Comparison of ENCODE assay signal across 8 cellular contexts in the genomic region with DNA sequence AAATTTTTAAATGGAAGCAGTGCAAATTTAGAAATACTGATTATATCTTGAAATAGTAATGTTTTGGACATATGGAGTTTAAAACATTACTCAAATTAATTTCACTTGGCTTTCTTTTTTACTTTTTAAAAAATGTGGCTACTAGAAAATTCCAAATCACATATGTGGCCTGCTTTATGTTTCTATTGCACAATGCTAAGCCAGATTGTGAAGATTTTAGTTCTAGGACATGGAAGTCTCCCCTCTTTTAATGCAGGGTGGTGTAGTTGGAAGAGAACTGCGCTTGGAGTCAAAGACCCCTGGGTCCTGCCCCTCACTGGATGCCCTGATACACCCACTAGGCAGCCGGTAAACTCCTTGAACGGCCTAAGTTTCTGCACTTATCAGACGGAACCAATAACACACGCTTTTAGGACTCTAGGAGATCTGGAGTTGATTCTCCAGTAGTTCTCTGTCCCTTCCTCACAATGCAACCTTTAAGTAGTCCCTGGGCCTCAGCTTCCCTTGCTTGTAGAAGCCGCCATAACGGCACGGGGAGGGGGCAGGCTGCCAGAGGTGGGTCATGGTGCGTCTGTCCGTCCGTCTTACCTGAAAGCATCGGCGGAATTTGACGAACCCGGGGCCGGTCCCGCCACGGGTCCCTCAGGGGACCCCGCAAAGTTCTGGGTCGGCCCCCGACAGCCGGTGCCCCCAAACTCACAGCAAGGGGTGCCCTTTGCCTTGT. TPM values are rescaled to one million over a fixed set of nuclear protein-coding genes. Genes with fewer than 3 reads are reported as not detected.
DNase-seq lines count a peak whose midpoint lies in the region; ATAC-seq and TF ChIP-seq lines count a peak whose summit lies in the region.

No MANE protein-coding gene starts in this region.

- H3K27me3 Mint-ChIP-seq in activated T-helper 1 cell treated with anti-CD3 and anti-CD28 coated beads, Interleukin-12 subunit alpha, Interleukin-12 subunit beta, Interleukin-2, Interleukin-4 antibody, amounts not matched to agents 30 ng/mL and 10 ng/mL and 1 ng/mL, durations not matched to agents 14 hours and 24 hours and 36 hours (ENCODE audit: insufficient read depth): no peaks in the 10 kb centered on the region

- H3K4me3 Mint-ChIP-seq in activated T-helper 1 cell treated with anti-CD3 and anti-CD28 coated beads, Interleukin-12 subunit alpha, Interleukin-12 subunit beta, Interleukin-2, Interleukin-4 antibody, amounts not matched to agents 30 ng/mL and 10 ng/mL and 1 ng/mL, durations not matched to agents 14 hours and 24 hours and 36 hours: peak overlapping the region; percentile 93

- no peaks in the 10 kb centered on the region for H3K36me3 Mint-ChIP-seq in activated T-helper 1 cell treated with anti-CD3 and anti-CD28 coated beads, Interleukin-12 subunit alpha, Interleukin-12 subunit beta, Interleukin-2, Interleukin-4 antibody, amounts not matched to agents 30 ng/mL and 10 ng/mL and 1 ng/mL, durations not matched to agents 14 hours and 24 hours and 36 hours (ENCODE audit: low read depth)

- H3K4me1 ChIP-seq in DOHH2 (ENCODE audit: control insufficient read depth, low read length): peaks cover 13% of the 10 kb centered on the region
- peaks cover 8% of the 10 kb centered on the region for H3K4me1 ChIP-seq in HUES64 (ENCODE audit: insufficient read depth, low read length)
- H3K4me1 ChIP-seq in heart left ventricle: peaks cover 0 to 24% (median 15%) of the 10 kb centered on the region in 12 donors

- H3K27me3 ChIP-seq in DOHH2 (ENCODE audit: control insufficient read depth, low read length): no peaks in the 10 kb centered on the region
- H3K27me3 ChIP-seq in HUES64 (ENCODE audit: insufficient read depth, low read length): no peaks in the 10 kb centered on the region
- no peaks in the 10 kb centered on the region for H3K27me3 ChIP-seq in heart left ventricle

- peaks cover 16% of the 10 kb centered on the region for H3K4me1 Mint-ChIP-seq in activated T-helper 1 cell treated with anti-CD3 and anti-CD28 coated beads, Interleukin-12 subunit alpha, Interleukin-12 subunit beta, Interleukin-2, Interleukin-4 antibody, amounts not matched to agents 30 ng/mL and 10 ng/mL and 1 ng/mL, durations not matched to agents 14 hours and 24 hours and 36 hours (ENCODE audit: low read depth)

- H3F3A ChIP-seq in DOHH2 (ENCODE audit: control insufficient read depth, insufficient read depth): no peaks in the 10 kb centered on the region

- ATAC-seq in heart left ventricle (peak in 2 of 4 donors; percentile 1 to 7), sciatic nerve (peak; percentile 15), GM21447 (IDR thresholded peaks at IDR 0.05; ENCODE audit: unreplicated experiment) (no peak), GM21367 (IDR thresholded peaks at IDR 0.05; ENCODE audit: unreplicated experiment) (no peak)

- H3K4me2 ChIP-seq in DOHH2 (ENCODE audit: low read length): peak overlapping the region; percentile 91

- peak overlapping the region; percentile 98 for H3K27ac Mint-ChIP-seq in activated T-helper 1 cell treated with anti-CD3 and anti-CD28 coated beads, Interleukin-12 subunit alpha, Interleukin-12 subunit beta, Interleukin-2, Interleukin-4 antibody, amounts not matched to agents 30 ng/mL and 10 ng/mL and 1 ng/mL, durations not matched to agents 14 hours and 24 hours and 36 hours

- no peak for DNase-seq in activated T-helper 1 cell treated with anti-CD3 and anti-CD28 coated beads, Interleukin-12 subunit alpha, Interleukin-12 subunit beta, Interleukin-2, Interleukin-4 antibody, amounts not matched to agents 30 ng/mL and 10 ng/mL and 1 ng/mL, durations not matched to agents 14 hours and 24 hours and 36 hours (ENCODE audit: low spot score)
- peak in 1 of 5 donors; percentile 28 for DNase-seq in heart left ventricle
- DNase-seq in sciatic nerve (ENCODE audit: low spot score): no peak
- no peak for DNase-seq in stimulated activated naive CD4-positive, alpha-beta T cell treated with Interleukin-2 at 50 U/mL for 16 hours (lab: John Stamatoyannopoulos, UW)

- H3K9me3 Mint-ChIP-seq in activated T-helper 1 cell treated with anti-CD3 and anti-CD28 coated beads, Interleukin-12 subunit alpha, Interleukin-12 subunit beta, Interleukin-2, Interleukin-4 antibody, amounts not matched to agents 30 ng/mL and 10 ng/mL and 1 ng/mL, durations not matched to agents 14 hours and 24 hours and 36 hours: no peaks in the 10 kb centered on the region

- H3K9ac ChIP-seq in HUES64 (ENCODE audit: low read depth, low read length): peak overlapping the region; percentile 99

- H4K20me1 ChIP-seq in DOHH2 (ENCODE audit: control insufficient read depth, insufficient read depth, low read depth, low read length): no peaks in the 10 kb centered on the region

- no peaks in the 10 kb centered on the region for H3K9me2 ChIP-seq in DOHH2 (replicated peaks; ENCODE audit: control insufficient read depth, low read length)

- H3K27ac ChIP-seq in DOHH2 (ENCODE audit: low read depth, low read length) (no peak overlapping the region), HUES64 (ENCODE audit: low read depth, low read length) (peak overlapping the region; percentile 100), heart left ventricle (peak overlapping the region; percentile 89 to 99 (median 94))

- H3K36me3 ChIP-seq in DOHH2 (ENCODE audit: control insufficient read depth, low read length): no peaks in the 10 kb centered on the region
- no peaks in the 10 kb centered on the region for H3K36me3 ChIP-seq in HUES64 (ENCODE audit: insufficient read depth, low read length)
- H3K36me3 ChIP-seq in heart left ventricle: no peaks in the 10 kb centered on the region

- peaks cover 10% of the 10 kb centered on the region for H3K79me2 ChIP-seq in DOHH2 (ENCODE audit: control insufficient read depth, low read length)

- H3K9me3 ChIP-seq in DOHH2 (ENCODE audit: control insufficient read depth, insufficient read depth, low read length) (no peaks in the 10 kb centered on the region), HUES64 (ENCODE audit: insufficient read depth, low read depth, low read length) (no peaks in the 10 kb centered on the region), heart left ventricle (no peaks in the 10 kb centered on the region)

- TF ChIP-seq CTCF in DOHH2 (IDR thresholded peaks at IDR 0.05; ENCODE audit: low read depth, low read length, poor library complexity, severe bottlenecking) (no peak), heart left ventricle (IDR thresholded peaks at IDR 0.05) (no peak)

- no peak for TF ChIP-seq POLR2A in heart left ventricle (IDR thresholded peaks at IDR 0.05)

- peak overlapping the region; percentile 86 for H3K4me3 ChIP-seq in DOHH2 (ENCODE audit: low read length)
- H3K4me3 ChIP-seq in HUES64 (ENCODE audit: low read length): peak overlapping the region; percentile 91
- peak overlapping the region; percentile 68 to 95 (median 91) for H3K4me3 ChIP-seq in heart left ventricle

- WGBS in HUES64: 5% methylated on average over 22 of the region's 22 CpGs
- WGBS in heart left ventricle, 4 donors: 6 to 7% (median 7%) methylated on average over 22 of the region's 22 CpGs

- intact Hi-C loops in activated T-helper 1 cell treated with anti-CD3 and anti-CD28 coated beads, Interleukin-12 subunit alpha, Interleukin-12 subunit beta, Interleukin-2, Interleukin-4 antibody, amounts not matched to agents 30 ng/mL and 10 ng/mL and 1 ng/mL, durations not matched to agents 14 hours and 24 hours and 36 hours (cut with micrococcal nuclease): loop anchor here (1.0 to 10.0 kb wide), 6 partner anchors 26 to 471 kb away; a partner anchor contains a TSS
- intact Hi-C loops in heart left ventricle (cut with DNase I) (no loop called here), sciatic nerve (cut with DNase I) (no loop called here)

RNA-seq across cellular contexts. Expression of a gene that starts 0.5 kb away (rescaled TPM):
- polyA plus RNA-seq in HUES64 (2013, experiment 1 of 2): 1.9 TPM
- 2.2 TPM for polyA plus RNA-seq in HUES64 (2013, experiment 2 of 2)
- total RNA-seq in activated T-helper 1 cell treated with anti-CD3 and anti-CD28 coated beads, Interleukin-12 subunit alpha, Interleukin-12 subunit beta, Interleukin-2, Interleukin-4 antibody, amounts not matched to agents 30 ng/mL and 10 ng/mL and 1 ng/mL, durations not matched to agents 14 hours and 24 hours and 36 hours: 0.16 and 0.78 TPM in 2 replicates
- total RNA-seq in heart left ventricle (1 to 10 TPM in 2 of 9 donors, under 1 TPM in 7; 0.16 to 1.0 (median 0.36) TPM), sciatic nerve (2.9 TPM)
- polyA plus RNA-seq in heart left ventricle: under 1 TPM; 0.30 to 0.38 TPM

RNA-seq across cellular contexts. Expression of a gene that starts 0.7 kb away (rescaled TPM):
- 28.0 TPM for polyA plus RNA-seq in HUES64 (2013, experiment 1 of 2)
- 27.1 TPM for polyA plus RNA-seq in HUES64 (2013, experiment 2 of 2)
- 8.6 and 8.8 TPM in 2 replicates for total RNA-seq in activated T-helper 1 cell treated with anti-CD3 and anti-CD28 coated beads, Interleukin-12 subunit alpha, Interleukin-12 subunit beta, Interleukin-2, Interleukin-4 antibody, amounts not matched to agents 30 ng/mL and 10 ng/mL and 1 ng/mL, durations not matched to agents 14 hours and 24 hours and 36 hours
- total RNA-seq in heart left ventricle (10 to 100 TPM; 24.1 to 47.1 (median 37.9) TPM), sciatic nerve (31.4 TPM)
- polyA plus RNA-seq in heart left ventricle: 10 to 100 TPM; 43.7 to 71.7 TPM

RNA-seq across cellular contexts. Expression of a gene that starts 26.1 kb away (rescaled TPM):
- polyA plus RNA-seq in HUES64 (2013, experiment 1 of 2): 96.1 TPM
- polyA plus RNA-seq in HUES64 (2013, experiment 2 of 2): 94.6 TPM
- 153 and 156 TPM in 2 replicates for total RNA-seq in activated T-helper 1 cell treated with anti-CD3 and anti-CD28 coated beads, Interleukin-12 subunit alpha, Interleukin-12 subunit beta, Interleukin-2, Interleukin-4 antibody, amounts not matched to agents 30 ng/mL and 10 ng/mL and 1 ng/mL, durations not matched to agents 14 hours and 24 hours and 36 hours
- total RNA-seq in heart left ventricle: 10 to 100 TPM; 37.1 to 82.1 (median 71.6) TPM
- 10 to 100 TPM; 32.3 to 45.6 TPM for polyA plus RNA-seq in heart left ventricle
- 35.3 TPM for total RNA-seq in sciatic nerve

RNA-seq across cellular contexts. Expression of a gene that starts 45.0 kb away (rescaled TPM):
- 14.3 TPM for polyA plus RNA-seq in HUES64 (2013, experiment 1 of 2)
- polyA plus RNA-seq in HUES64 (2013, experiment 2 of 2): 19.0 TPM
- total RNA-seq in activated T-helper 1 cell treated with anti-CD3 and anti-CD28 coated beads, Interleukin-12 subunit alpha, Interleukin-12 subunit beta, Interleukin-2, Interleukin-4 antibody, amounts not matched to agents 30 ng/mL and 10 ng/mL and 1 ng/mL, durations not matched to agents 14 hours and 24 hours and 36 hours: 77.7 and 86.0 TPM in 2 replicates
- total RNA-seq in heart left ventricle (10 to 100 TPM; 14.7 to 34.0 (median 22.8) TPM), sciatic nerve (54.6 TPM)
- polyA plus RNA-seq in heart left ventricle: 10 to 100 TPM in 1 of 2 donors, 1 to 10 TPM in 1; 7.8 to 33.9 TPM

RNA-seq across cellular contexts. Expression of a gene that starts 50.0 kb away (rescaled TPM):
- 39.8 TPM for polyA plus RNA-seq in HUES64 (2013, experiment 1 of 2)
- 42.3 TPM for polyA plus RNA-seq in HUES64 (2013, experiment 2 of 2)
- total RNA-seq in activated T-helper 1 cell treated with anti-CD3 and anti-CD28 coated beads, Interleukin-12 subunit alpha, Interleukin-12 subunit beta, Interleukin-2, Interleukin-4 antibody, amounts not matched to agents 30 ng/mL and 10 ng/mL and 1 ng/mL, durations not matched to agents 14 hours and 24 hours and 36 hours: 102 and 111 TPM in 2 replicates
- total RNA-seq in heart left ventricle: 10 to 100 TPM; 23.7 to 45.3 (median 28.1) TPM
- 10 to 100 TPM; 15.6 to 21.6 TPM for polyA plus RNA-seq in heart left ventricle
- 55.5 TPM for total RNA-seq in sciatic nerve
